ENCODE assay signal across 8 cellular contexts in genomic region chr19:40443131-40443929, GRCh38. TPM values are rescaled to one million over a fixed set of nuclear protein-coding genes. Genes with fewer than 3 reads are reported as not detected.
A peak's percentile ranks its signal among the peaks of the same experiment; 100 is the strongest.
DNase-seq lines count a peak whose midpoint lies in the region; ATAC-seq and TF ChIP-seq lines count a peak whose summit lies in the region.

No MANE protein-coding gene starts in this region.

- DNase-seq in AG10803 (ENCODE audit: low read depth) (peak; percentile 100), NCI-H460 (ENCODE audit: extremely low read depth, low read depth) (peak; percentile 95), cerebellum (ENCODE audit: low spot score) (peak; percentile 98), kidney epithelial cell (ENCODE audit: low read depth) (peak; percentile 98)
- DNase-seq in activated CD4-positive, alpha-beta T cell treated with anti-CD3 and anti-CD28 coated beads for 1 hour, result peak; percentile 98
- peak; percentile 100 for DNase-seq in stimulated activated CD4-positive, alpha-beta T cell treated with anti-CD3 and anti-CD28 coated beads, Interleukin-15, amount 100 ng/mL, for 24 hours

- ATAC-seq in GM19035 (IDR thresholded peaks at IDR 0.05; ENCODE audit: unreplicated experiment) (peak; percentile 70), HG03378 (IDR thresholded peaks at IDR 0.05; ENCODE audit: unreplicated experiment) (peak; percentile 76)

- no peak for TF ChIP-seq CTCF in AG10803 (conservative IDR thresholded peaks at IDR 0.05; ENCODE audit: low read length)
- no peak for TF ChIP-seq CTCF in kidney epithelial cell (IDR thresholded peaks at IDR 0.05; ENCODE audit: insufficient read depth, low read length, poor library complexity, severe bottlenecking)

- no peaks in the 10 kb centered on the region for H3K27me3 ChIP-seq in kidney epithelial cell (ENCODE audit: control insufficient read depth, insufficient read depth, low read length)

- H3K4me3 ChIP-seq in AG10803 (ENCODE audit: low read length), result peak overlapping the region; percentile 74
- H3K4me3 ChIP-seq in kidney epithelial cell (ENCODE audit: low read depth, low read length), result peak overlapping the region; percentile 59

- H3K36me3 ChIP-seq in kidney epithelial cell (ENCODE audit: control insufficient read depth, insufficient read depth, low read length), result peaks cover 1% of the 10 kb centered on the region

RNA-seq across cellular contexts. Expression of gene SERTAD3, which starts 0.8 kb away (rescaled TPM):
- total RNA-seq in NCI-H460 (2014; rRNA removed; shearing (Covaris generic)), result 12.3 and 17.3 TPM in 2 replicates
- 9.6 and 9.7 TPM in 2 replicates for polyA plus RNA-seq in NCI-H460 (2014; cell fraction: nucleus; rRNA removed)
- total RNA-seq in cerebellum, result 6.5 TPM
- total RNA-seq in kidney epithelial cell, result 11.4 and 12.9 TPM in 2 replicates

RNA-seq across cellular contexts. Expression of gene SERTAD1, which starts 17.5 kb away (rescaled TPM):
- total RNA-seq in NCI-H460 (2014; rRNA removed; shearing (Covaris generic)), result 6.3 TPM in 2 replicates
- 6.5 and 6.6 TPM in 2 replicates for polyA plus RNA-seq in NCI-H460 (2014; cell fraction: nucleus; rRNA removed)
- 2.1 TPM for total RNA-seq in cerebellum
- 12.3 and 13.6 TPM in 2 replicates for total RNA-seq in kidney epithelial cell

RNA-seq across cellular contexts. Expression of gene BLVRB, which starts 22.2 kb away (rescaled TPM):
- total RNA-seq in NCI-H460 (2014; rRNA removed; shearing (Covaris generic)), result 181 and 210 TPM in 2 replicates
- polyA plus RNA-seq in NCI-H460 (2014; cell fraction: nucleus; rRNA removed), result 278 and 371 TPM in 2 replicates
- total RNA-seq in cerebellum (12.0 TPM), kidney epithelial cell (86.1 and 91.1 TPM in 2 replicates)

RNA-seq across cellular contexts. Expression of gene SPTBN4, which starts 23.5 kb away (rescaled TPM):
- 0.82 and 2.8 TPM in 2 replicates for total RNA-seq in NCI-H460 (2014; rRNA removed; shearing (Covaris generic))
- 0.88 and 2.5 TPM in 2 replicates for polyA plus RNA-seq in NCI-H460 (2014; cell fraction: nucleus; rRNA removed)
- 22.5 TPM for total RNA-seq in cerebellum
- total RNA-seq in kidney epithelial cell, result 0.96 and 2.4 TPM in 2 replicates

RNA-seq across cellular contexts. Expression of gene PRX, which starts 30.2 kb away (rescaled TPM):
- 2.3 and 2.6 TPM in 2 replicates for total RNA-seq in NCI-H460 (2014; rRNA removed; shearing (Covaris generic))
- 1.2 and 1.9 TPM in 2 replicates for polyA plus RNA-seq in NCI-H460 (2014; cell fraction: nucleus; rRNA removed)
- total RNA-seq in cerebellum (1.8 TPM), kidney epithelial cell (2.5 and 2.7 TPM in 2 replicates)

Comparison
In these comparisons a context has a peak if more than half of its experiments do, and no peak if none do; other contexts are left out.
1. Peak in every context shown above with its lines: DNase-seq, ATAC-seq and H3K4me3 ChIP-seq.